Comparison of ENCODE assay signal across 28 cellular contexts in genomic region chr2:208568203-208568602, GRCh38.
"Had no signal": no experiment of that assay in that cellular context is flagged by ENCODE, and none has a peak within 500 bp of the region (broad histone marks: within the 10 kb centered on the region; RNA-seq: fewer than 3 reads in every experiment).

No MANE protein-coding gene starts in this region.

- H3K4me2 ChIP-seq: hepatocyte had no signal

- H3K36me3 ChIP-seq: colonic mucosa, esophagus muscularis mucosa, esophagus squamous epithelium, gastrocnemius medialis, gastroesophageal sphincter, heart left ventricle, heart right ventricle had no signal

- H3K4me3 ChIP-seq: colonic mucosa, coronary artery, dorsolateral prefrontal cortex, esophagus muscularis mucosa, esophagus squamous epithelium, gastrocnemius medialis, gastroesophageal sphincter, heart left ventricle, heart right ventricle, hepatocyte had no signal

- DNase-seq: colonic mucosa; cortex of kidney; dermis blood vessel endothelial cell; dorsolateral prefrontal cortex; effector CD4-positive, alpha-beta T cell; effector CD8-positive, alpha-beta T cell; effector memory CD4-positive, alpha-beta T cell; effector memory CD8-positive, alpha-beta T cell; endodermal cell; erythroblast; esophagus squamous epithelium; foreskin fibroblast; foreskin keratinocyte; foreskin melanocyte; gastrocnemius medialis; glutamatergic neuron; head of caudate nucleus; heart left ventricle; heart right ventricle had no signal

- H3K27ac ChIP-seq: colonic mucosa, coronary artery, dorsolateral prefrontal cortex, epithelial cell of prostate, esophagus muscularis mucosa, esophagus squamous epithelium, foreskin keratinocyte, gastrocnemius medialis, gastroesophageal sphincter, heart left ventricle, heart right ventricle, hepatocyte had no signal

- FAIRE-seq: endometrium, endothelial cell of umbilical vein, frontal cortex had no signal

- H3K27me3 ChIP-seq: colonic mucosa, foreskin keratinocyte, gastrocnemius medialis, hepatocyte had no signal

- H3K9me3 ChIP-seq: colonic mucosa, esophagus muscularis mucosa, esophagus squamous epithelium, gastrocnemius medialis, gastroesophageal sphincter, heart left ventricle, heart right ventricle had no signal

- H3K79me2 ChIP-seq: hepatocyte had no signal

- H3K4me1 ChIP-seq: colonic mucosa, esophagus muscularis mucosa, esophagus squamous epithelium, foreskin keratinocyte, gastrocnemius medialis, gastroesophageal sphincter, heart left ventricle, heart right ventricle had no signal

- ATAC-seq: effector memory CD8-positive, alpha-beta T cell; esophagus mucosa; foreskin keratinocyte; gastrocnemius medialis; gastroesophageal sphincter; heart left ventricle; heart right ventricle had no signal

- H2AFZ ChIP-seq: hepatocyte had no signal
